In the genomic region with DNA sequence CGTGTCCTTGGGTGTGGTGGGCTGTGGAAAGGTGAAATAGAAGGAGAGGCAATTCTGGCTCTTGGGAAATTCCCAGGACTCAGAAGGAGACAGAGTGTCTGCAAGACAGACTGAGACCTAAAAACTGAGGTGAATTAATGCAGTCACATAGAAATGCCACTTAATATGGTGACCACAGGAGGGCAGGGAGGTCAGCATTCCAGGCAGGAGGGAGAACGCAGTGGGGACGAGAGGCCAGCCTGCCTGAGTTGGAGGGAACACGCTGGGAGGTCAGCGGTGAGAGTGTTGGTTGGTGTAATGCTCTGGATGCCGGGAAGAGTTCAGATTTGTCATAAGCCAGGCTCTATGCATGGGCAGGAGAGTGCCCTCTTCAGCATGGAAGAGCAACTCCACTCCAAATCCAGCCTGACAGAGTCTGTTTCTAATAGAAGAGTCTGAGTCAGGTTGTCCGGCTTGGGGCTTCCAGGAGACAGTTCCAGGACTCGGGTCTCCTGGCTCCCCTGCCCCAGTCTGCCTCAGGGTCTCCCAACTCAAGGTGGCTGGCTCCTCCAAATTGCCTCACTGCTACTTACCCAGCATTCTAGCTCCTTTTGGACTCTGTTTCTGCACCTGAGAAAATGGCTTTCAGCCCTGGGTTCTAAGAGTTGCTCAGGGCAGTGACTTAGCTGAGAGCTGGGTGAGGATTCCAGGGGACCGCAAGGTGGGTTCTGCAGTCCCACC, we compare ENCODE assay signal across 9 cellular contexts. TPM values are rescaled to one million over a fixed set of nuclear protein-coding genes. Genes with fewer than 3 reads are reported as not detected.
DNase-seq lines count a peak whose midpoint lies in the region; ATAC-seq and TF ChIP-seq lines count a peak whose summit lies in the region.
"Had no signal": no experiment of that assay in that cellular context is flagged by ENCODE, and none has a peak within 500 bp of the region (broad histone marks: within the 10 kb centered on the region; RNA-seq: fewer than 3 reads in every experiment).

No MANE protein-coding gene starts in this region.

- peaks cover 10% of the 10 kb centered on the region for H3K27me3 Mint-ChIP-seq in WTC11 (ENCODE audit: low read depth)
- H3K27me3 Mint-ChIP-seq in stimulated activated memory B cell treated with anti-CD40 and anti-IgM and Interleukin-4, amounts not matched to agents 10 μg/mL and 1 μg/mL and 100 μg/mL, for 72 hours = peaks cover 49% of the 10 kb centered on the region
- H3K27me3 Mint-ChIP-seq in activated T-cell treated with anti-CD3 and anti-CD28 coated beads, Interleukin-2, amount 50 U/mL, for 72 hours (ENCODE audit: low read depth) = peaks cover 68% of the 10 kb centered on the region

- H3K9me3 Mint-ChIP-seq in WTC11 = 0 out of 2 replicates have a peak, but pooled peaks cover under 1% of the 10 kb centered on the region
- H3K9me3 Mint-ChIP-seq in stimulated activated memory B cell treated with anti-CD40 and anti-IgM and Interleukin-4, amounts not matched to agents 10 μg/mL and 1 μg/mL and 100 μg/mL, for 72 hours = no peaks in the 10 kb centered on the region
- no peaks in the 10 kb centered on the region for H3K9me3 Mint-ChIP-seq in activated T-cell treated with anti-CD3 and anti-CD28 coated beads, Interleukin-2, amount 50 U/mL, for 72 hours
- H3K9me3 Mint-ChIP-seq: T-helper 1 cell treated with Interleukin-12 subunit alpha and Interleukin-12 subunit beta and Interleukin-4 antibody, amounts not matched to agents 30 μg/mL and 1 μg/mL, for 36 hours had no signal

- H3K4me1 ChIP-seq in right atrium auricular region = peaks cover 0 to 11% of the 10 kb centered on the region in 2 donors

- H3K4me3 Mint-ChIP-seq in WTC11 = no peak overlapping the region
- H3K4me3 Mint-ChIP-seq in stimulated activated memory B cell treated with anti-CD40 and anti-IgM and Interleukin-4, amounts not matched to agents 10 μg/mL and 1 μg/mL and 100 μg/mL, for 72 hours = no peak overlapping the region
- no peak overlapping the region for H3K4me3 Mint-ChIP-seq in activated T-cell treated with anti-CD3 and anti-CD28 coated beads, Interleukin-2, amount 50 U/mL, for 72 hours
- H3K4me3 Mint-ChIP-seq: T-helper 1 cell treated with Interleukin-12 subunit alpha and Interleukin-12 subunit beta and Interleukin-4 antibody, amounts not matched to agents 30 μg/mL and 1 μg/mL, for 36 hours had no signal

- no peaks in the 10 kb centered on the region for H3K9me3 ChIP-seq in MG63
- no peaks in the 10 kb centered on the region for H3K9me3 ChIP-seq in right atrium auricular region

- CTCF ChIA-PET in WTC11 (lab: Charles Lee) = interaction anchor here (0.6 to 1.8 kb wide), 11 partner anchors 9 to 66 kb away, joined by 3 to 6 read pairs (median 4); a partner anchor contains a TSS

- DNase-seq in ELR (ENCODE audit: low read depth) (peak; percentile 90), MG63 (peak; percentile 74), WTC11 (ENCODE audit: low spot score) (peak; percentile 46), right atrium auricular region (ENCODE audit: low spot score) (peak; percentile 62), occipital lobe (lab: John Stamatoyannopoulos, UW) (no peak), GF-D8 (lab: John Stamatoyannopoulos, UW) (no peak)
- DNase-seq in activated T-cell treated with anti-CD3 and anti-CD28 coated beads, Interleukin-2, amount 50 U/mL, for 72 hours = no peak

- H3K27me3 ChIP-seq in MG63 = peaks cover 7% of the 10 kb centered on the region
- no peaks in the 10 kb centered on the region for H3K27me3 ChIP-seq in right atrium auricular region

- no peaks in the 10 kb centered on the region for H3K36me3 Mint-ChIP-seq in WTC11
- H3K36me3 Mint-ChIP-seq in stimulated activated memory B cell treated with anti-CD40 and anti-IgM and Interleukin-4, amounts not matched to agents 10 μg/mL and 1 μg/mL and 100 μg/mL, for 72 hours = no peaks in the 10 kb centered on the region
- H3K36me3 Mint-ChIP-seq in activated T-cell treated with anti-CD3 and anti-CD28 coated beads, Interleukin-2, amount 50 U/mL, for 72 hours (ENCODE audit: insufficient read depth in 2 of 2) = no peaks in the 10 kb centered on the region

- POLR2A ChIA-PET in WTC11 (lab: Charles Lee) = interaction anchor here (0.6 kb wide), 1 partner anchor 30 kb away, joined by 5 read pairs; a partner anchor contains a TSS

- no peak overlapping the region for H3K4me3 ChIP-seq in MG63
- no peak overlapping the region for H3K4me3 ChIP-seq in right atrium auricular region

- no peaks in the 10 kb centered on the region for H3K36me3 ChIP-seq in MG63
- no peaks in the 10 kb centered on the region for H3K36me3 ChIP-seq in right atrium auricular region

- ATAC-seq in WTC11 = peak; percentile 98
- ATAC-seq in stimulated activated memory B cell treated with anti-CD40 and anti-IgM and Interleukin-4, amounts not matched to agents 10 μg/mL and 1 μg/mL and 100 μg/mL, for 72 hours = peak; percentile 21
- ATAC-seq in activated T-cell treated with anti-CD3 and anti-CD28 coated beads, Interleukin-2, amount 50 U/mL, for 72 hours (replicated peaks in 1 of 2) = no peak

- peaks cover 7% of the 10 kb centered on the region for H3K4me1 Mint-ChIP-seq in WTC11
- H3K4me1 Mint-ChIP-seq in stimulated activated memory B cell treated with anti-CD40 and anti-IgM and Interleukin-4, amounts not matched to agents 10 μg/mL and 1 μg/mL and 100 μg/mL, for 72 hours = no peaks in the 10 kb centered on the region
- H3K4me1 Mint-ChIP-seq in activated T-cell treated with anti-CD3 and anti-CD28 coated beads, Interleukin-2, amount 50 U/mL, for 72 hours (ENCODE audit: low read depth) = no peaks in the 10 kb centered on the region

- peak overlapping the region; percentile 6 to 70 for H3K27ac ChIP-seq in right atrium auricular region

- H3K27ac Mint-ChIP-seq in WTC11 = no peak overlapping the region
- no peak overlapping the region for H3K27ac Mint-ChIP-seq in stimulated activated memory B cell treated with anti-CD40 and anti-IgM and Interleukin-4, amounts not matched to agents 10 μg/mL and 1 μg/mL and 100 μg/mL, for 72 hours
- no peak overlapping the region for H3K27ac Mint-ChIP-seq in activated T-cell treated with anti-CD3 and anti-CD28 coated beads, Interleukin-2, amount 50 U/mL, for 72 hours
- H3K27ac Mint-ChIP-seq: T-helper 1 cell treated with Interleukin-12 subunit alpha and Interleukin-12 subunit beta and Interleukin-4 antibody, amounts not matched to agents 30 μg/mL and 1 μg/mL, for 36 hours had no signal

- TF ChIP-seq CTCF in WTC11 (IDR thresholded peaks at IDR 0.05) = no peak
- peak; percentile 35 to 64 for TF ChIP-seq CTCF in right atrium auricular region (IDR thresholded peaks at IDR 0.05)

TF ChIP-seq in WTC11, 78 proteins besides CTCF, POLR2A, EP300 and RAD21 (continues in another document):
- TF ChIP-seq FOXP1 (CRISPR knock-in tag; IDR thresholded peaks at IDR 0.05; ENCODE audit: borderline replicate concordance) (no peak), TCF7 (CRISPR knock-in tag; IDR thresholded peaks at IDR 0.05; ENCODE audit: low read depth) (no peak)
- TF ChIP-seq, protein P1, sequence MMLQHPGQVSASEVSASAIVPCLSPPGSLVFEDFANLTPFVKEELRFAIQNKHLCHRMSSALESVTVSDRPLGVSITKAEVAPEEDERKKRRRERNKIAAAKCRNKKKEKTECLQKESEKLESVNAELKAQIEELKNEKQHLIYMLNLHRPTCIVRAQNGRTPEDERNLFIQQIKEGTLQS (CRISPR knock-in tag; conservative IDR thresholded peaks at IDR 0.05) = no peak
- TF ChIP-seq, protein P2, sequence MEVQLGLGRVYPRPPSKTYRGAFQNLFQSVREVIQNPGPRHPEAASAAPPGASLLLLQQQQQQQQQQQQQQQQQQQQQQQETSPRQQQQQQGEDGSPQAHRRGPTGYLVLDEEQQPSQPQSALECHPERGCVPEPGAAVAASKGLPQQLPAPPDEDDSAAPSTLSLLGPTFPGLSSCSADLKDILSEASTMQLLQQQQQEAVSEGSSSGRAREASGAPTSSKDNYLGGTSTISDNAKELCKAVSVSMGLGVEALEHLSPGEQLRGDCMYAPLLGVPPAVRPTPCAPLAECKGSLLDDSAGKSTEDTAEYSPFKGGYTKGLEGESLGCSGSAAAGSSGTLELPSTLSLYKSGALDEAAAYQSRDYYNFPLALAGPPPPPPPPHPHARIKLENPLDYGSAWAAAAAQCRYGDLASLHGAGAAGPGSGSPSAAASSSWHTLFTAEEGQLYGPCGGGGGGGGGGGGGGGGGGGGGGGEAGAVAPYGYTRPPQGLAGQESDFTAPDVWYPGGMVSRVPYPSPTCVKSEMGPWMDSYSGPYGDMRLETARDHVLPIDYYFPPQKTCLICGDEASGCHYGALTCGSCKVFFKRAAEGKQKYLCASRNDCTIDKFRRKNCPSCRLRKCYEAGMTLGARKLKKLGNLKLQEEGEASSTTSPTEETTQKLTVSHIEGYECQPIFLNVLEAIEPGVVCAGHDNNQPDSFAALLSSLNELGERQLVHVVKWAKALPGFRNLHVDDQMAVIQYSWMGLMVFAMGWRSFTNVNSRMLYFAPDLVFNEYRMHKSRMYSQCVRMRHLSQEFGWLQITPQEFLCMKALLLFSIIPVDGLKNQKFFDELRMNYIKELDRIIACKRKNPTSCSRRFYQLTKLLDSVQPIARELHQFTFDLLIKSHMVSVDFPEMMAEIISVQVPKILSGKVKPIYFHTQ (CRISPR knock-in tag; IDR thresholded peaks at IDR 0.05) = no peak

RNA-seq across cellular contexts. Expression of a gene that starts 5.7 kb away (rescaled TPM):
- total RNA-seq in MG63 (2014; rRNA removed; shearing (Covaris generic); ENCODE audit: low replicate concordance) = 0.16 TPM in 1 of 2 replicates, not detected in the other
- total RNA-seq in WTC11 (2021) (0.11 TPM in 1 of 3 replicates, not detected in the others), right atrium auricular region (not detected), occipital lobe (not detected)
- total RNA-seq in activated T-cell treated with anti-CD3 and anti-CD28 coated beads, Interleukin-2, amount 50 U/mL, for 72 hours = under 1 TPM; 0.02 to 0.46 TPM

RNA-seq across cellular contexts. Expression of a gene that starts 30.6 kb away (rescaled TPM):
- 75.3 and 118 TPM in 2 replicates for total RNA-seq in MG63 (2014; rRNA removed; shearing (Covaris generic); ENCODE audit: low replicate concordance)
- total RNA-seq in WTC11 (2021) = 97.5 to 109 TPM (median 102 TPM) in 3 replicates
- total RNA-seq in right atrium auricular region = 10 to 100 TPM; 41.8 to 63.4 TPM
- 10 to 100 TPM; 25.8 to 30.2 TPM for total RNA-seq in activated T-cell treated with anti-CD3 and anti-CD28 coated beads, Interleukin-2, amount 50 U/mL, for 72 hours
- 54.4 TPM for total RNA-seq in occipital lobe

RNA-seq across cellular contexts. Expression of a gene that starts 57.9 kb away (rescaled TPM):
- not detected in 2 replicates for total RNA-seq in MG63 (2014; rRNA removed; shearing (Covaris generic); ENCODE audit: low replicate concordance)
- total RNA-seq in WTC11 (2021) = 0.18 to 0.53 TPM (median 0.31 TPM) in 3 replicates
- total RNA-seq in right atrium auricular region = not detected
- under 1 TPM; 0.16 to 0.22 TPM for total RNA-seq in activated T-cell treated with anti-CD3 and anti-CD28 coated beads, Interleukin-2, amount 50 U/mL, for 72 hours
- total RNA-seq in occipital lobe = 0.16 TPM

Comparison
In these comparisons a context has a peak if more than half of its experiments do, and no peak if none do; other contexts are left out.
1. DNase-seq: peak in ELR (single experiment), MG63 (single experiment), WTC11 (single experiment) and right atrium auricular region (single experiment); none in activated T-cell treated with anti-CD3 and anti-CD28 coated beads, Interleukin-2, amount 50 U/mL, for 72 hours (0 of 2), occipital lobe (single experiment) and GF-D8 (single experiment).
2. ATAC-seq: peak in WTC11 (single experiment) and stimulated activated memory B cell treated with anti-CD40 and anti-IgM and Interleukin-4, amounts not matched to agents 10 μg/mL and 1 μg/mL and 100 μg/mL, for 72 hours (single experiment); none in activated T-cell treated with anti-CD3 and anti-CD28 coated beads, Interleukin-2, amount 50 U/mL, for 72 hours (0 of 2).